In the genomic region with DNA sequence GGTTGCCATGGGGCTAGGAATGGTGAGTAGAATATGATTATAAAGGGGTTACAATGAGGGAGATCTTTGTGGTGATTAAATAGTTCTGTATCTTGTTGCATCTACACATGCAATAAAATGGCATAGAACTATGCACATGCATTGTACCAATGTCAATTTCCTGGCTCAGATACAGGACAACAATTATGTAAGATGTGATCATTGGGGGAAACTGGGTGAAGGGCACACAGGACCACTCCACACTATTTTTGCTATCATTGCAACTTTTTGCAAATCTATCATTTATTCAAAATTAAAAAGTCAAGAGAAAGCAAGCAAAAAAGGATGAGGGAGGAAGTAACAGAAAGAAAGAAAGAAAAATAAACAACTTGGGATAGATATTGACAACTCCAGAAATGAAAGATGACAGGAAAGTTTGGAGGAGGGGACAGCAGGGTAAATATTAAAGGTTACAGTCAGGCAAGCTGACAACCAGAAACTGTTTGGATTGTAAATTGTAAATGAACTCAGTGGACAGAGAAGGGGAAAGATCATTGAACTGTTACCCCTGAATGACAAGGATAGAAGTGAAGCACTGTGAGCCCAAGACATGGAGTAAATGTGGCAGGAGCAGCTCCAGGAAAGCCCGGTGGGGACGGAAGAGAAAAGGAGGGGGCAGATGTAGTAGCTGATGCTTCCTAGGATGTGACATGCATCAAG, we compare ENCODE assay signal across 10 cellular contexts.
"Had no signal": no experiment of that assay in that cellular context is flagged by ENCODE, and none has a peak within 500 bp of the region (broad histone marks: within the 10 kb centered on the region; RNA-seq: fewer than 3 reads in every experiment).

No MANE protein-coding gene starts in this region.

- H3K27ac Mint-ChIP-seq: progenitor cell of endocrine pancreas; stimulated activated effector memory CD8-positive, alpha-beta T cell treated with anti-CD3 and anti-CD28 coated beads, Interleukin-12 subunit alpha, Interleukin-12 subunit beta, amount 100 ng/mL, for 72 hours had no signal

- H3K4me3 Mint-ChIP-seq: naive B cell; stimulated activated effector memory CD8-positive, alpha-beta T cell treated with anti-CD3 and anti-CD28 coated beads, Interleukin-12 subunit alpha, Interleukin-12 subunit beta, amount 100 ng/mL, for 72 hours had no signal

- H3K9me3 Mint-ChIP-seq: immature natural killer cell had no signal

- ATAC-seq: right cardiac atrium; stimulated activated effector memory CD8-positive, alpha-beta T cell treated with anti-CD3 and anti-CD28 coated beads, Interleukin-12 subunit alpha, Interleukin-12 subunit beta, amount 100 ng/mL, for 72 hours had no signal

- H3K27me3 Mint-ChIP-seq: naive B cell, progenitor cell of endocrine pancreas had no signal

- DNase-seq: activated CD4-positive, alpha-beta T cell treated with anti-CD3 and anti-CD28 coated beads for 1 hour; esophagus squamous epithelium; foreskin fibroblast; immature natural killer cell; naive B cell; right cardiac atrium; T-helper 9 cell; upper lobe of left lung had no signal
